Comparison of ENCODE assay signal across 14 cellular contexts in the genomic region with DNA sequence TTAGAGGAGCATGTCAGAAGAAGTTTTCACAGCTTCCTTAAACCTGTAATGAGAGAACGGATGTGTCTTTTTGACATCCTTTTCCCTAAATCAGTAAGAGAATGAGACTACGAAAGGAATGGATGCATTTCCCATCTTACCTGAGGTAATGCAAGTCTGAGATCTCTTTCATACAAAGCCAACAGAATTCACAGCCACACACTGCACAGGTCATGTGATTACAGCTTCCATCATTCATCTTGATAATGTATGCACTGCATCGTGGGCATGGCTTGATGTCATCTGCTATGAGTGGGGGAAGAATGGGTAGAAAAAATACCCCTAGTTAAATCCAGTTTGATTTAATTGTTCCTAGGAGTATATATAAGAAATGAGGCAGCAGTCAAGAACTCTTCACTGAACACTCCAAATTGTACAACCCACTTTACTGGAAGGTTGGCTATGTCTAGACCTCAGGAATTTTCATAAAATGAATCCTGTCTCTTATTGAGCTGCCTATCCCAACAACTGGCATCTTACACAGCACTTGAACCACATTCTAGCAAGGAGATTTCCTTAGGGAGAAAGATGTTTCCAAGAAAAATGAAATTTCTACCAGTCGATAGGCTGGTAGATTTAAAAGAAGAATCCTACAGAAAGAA. TPM values are rescaled to one million over a fixed set of nuclear protein-coding genes. Genes with fewer than 3 reads are reported as not detected.
DNase-seq lines count a peak whose midpoint lies in the region; ATAC-seq, FAIRE-seq and TF ChIP-seq lines count a peak whose summit lies in the region.
"Had no signal": no experiment of that assay in that cellular context is flagged by ENCODE, and none has a peak within 500 bp of the region (broad histone marks: within the 10 kb centered on the region; RNA-seq: fewer than 3 reads in every experiment).

No MANE protein-coding gene starts in this region.

- no peak for TF ChIP-seq CTCF in HEK293 (tag by site-specific recombination; IDR thresholded peaks at IDR 0.05)
- no peak for TF ChIP-seq CTCF in K562 (IDR thresholded peaks at IDR 0.05 in 2 of 3, conservative IDR thresholded peaks at IDR 0.05 in 1 of 3; ENCODE audit: insufficient read depth in 2 of 3, low read depth in 1 of 3, low read length in 3 of 3)
- no peak for TF ChIP-seq CTCF in tibial artery (IDR thresholded peaks at IDR 0.05)
- no peak for TF ChIP-seq CTCF in HFFc6 (IDR thresholded peaks at IDR 0.05)

- H3K27me3 Mint-ChIP-seq in effector memory CD8-positive, alpha-beta T cell, result no peaks in the 10 kb centered on the region
- no peaks in the 10 kb centered on the region for H3K27me3 Mint-ChIP-seq in HFFc6 (ENCODE audit: insufficient read depth)
- H3K27me3 Mint-ChIP-seq: naive thymus-derived CD4-positive, alpha-beta T cell; progenitor cell of endocrine pancreas; T-cell had no signal

- no peak overlapping the region for H4K5ac ChIP-seq in mesendoderm (ENCODE audit: low read length)

- no peaks in the 10 kb centered on the region for H3K79me1 ChIP-seq in mesendoderm (ENCODE audit: low read length)

- H2BK5ac ChIP-seq in mesendoderm (ENCODE audit: low read length), result no peak overlapping the region

- no peak overlapping the region for H3K4me2 ChIP-seq in K562 (ENCODE audit: insufficient read depth, low read length)
- no peak overlapping the region for H3K4me2 ChIP-seq in mesendoderm (ENCODE audit: low read length)

- H3K9me1 ChIP-seq in K562 (ENCODE audit: control insufficient read depth, insufficient read depth, low read length), result no peaks in the 10 kb centered on the region

- no peak for FAIRE-seq in K562 (lab: Jason Lieb, UNC)

- H3K9ac ChIP-seq in K562 (ENCODE audit: insufficient read depth in 1 of 2, low read depth in 2 of 2, low read length in 2 of 2), result no peak overlapping the region
- no peak overlapping the region for H3K9ac ChIP-seq in mesendoderm (ENCODE audit: low read length)

- no peak for TF ChIP-seq POLR2A in K562 (conservative IDR thresholded peaks at IDR 0.05)

- H3K9me3 ChIP-seq in HEK293 (ENCODE audit: control insufficient read depth, insufficient read depth, low read depth, low read length) (no peaks in the 10 kb centered on the region), K562 (replicated peaks; ENCODE audit: control insufficient read depth, insufficient read depth, low read depth, low read length) (no peaks in the 10 kb centered on the region), tibial artery (no peaks in the 10 kb centered on the region)
- H3K9me3 ChIP-seq: BE2C had no signal

- no peaks in the 10 kb centered on the region for H3K9me3 Mint-ChIP-seq in effector memory CD8-positive, alpha-beta T cell
- H3K9me3 Mint-ChIP-seq in HFFc6, result no peaks in the 10 kb centered on the region
- H3K9me3 Mint-ChIP-seq: naive thymus-derived CD4-positive, alpha-beta T cell; T-cell had no signal

- no peak overlapping the region for H3K56ac ChIP-seq in mesendoderm (ENCODE audit: low read length)

- no peak overlapping the region for H2AFZ ChIP-seq in K562 (ENCODE audit: low read depth, low read length)

- peak; percentile 53; the same call in 2 of the 3 replicates for ATAC-seq in K562
- no peak for ATAC-seq in effector memory CD8-positive, alpha-beta T cell (replicated peaks)
- no peak for ATAC-seq in HG02623 (IDR thresholded peaks at IDR 0.05; ENCODE audit: unreplicated experiment)
- ATAC-seq: naive thymus-derived CD4-positive, alpha-beta T cell; T-cell had no signal

- POLR2A ChIA-PET in HEK293 (lab: Yijun Ruan, JAX) (interaction anchor here (1.0 kb wide), 1 partner anchor 17 kb away, joined by 7 read pairs; a partner anchor contains a TSS), K562 (lab: Yijun Ruan, JAX) (interaction anchor here (0.5 to 1.5 kb wide), 7 partner anchors 8 to 87 kb away, joined by 3 to 7 read pairs (median 4); no protein-coding TSS in a partner anchor)

- H3K4me3 ChIP-seq in HEK293 (ENCODE audit: low read depth, low read length) (no peak overlapping the region), K562 (no peak overlapping the region), mesendoderm (ENCODE audit: low read length) (no peak overlapping the region), tibial artery (no peak overlapping the region)

- H3K4me1 ChIP-seq in HEK293 (ENCODE audit: control insufficient read depth, insufficient read depth, low read length) (peaks cover 8% of the 10 kb centered on the region; the same call in 1 of the 2 replicates), K562 (replicated peaks in 1 of 2; ENCODE audit: control insufficient read depth in 2 of 2, insufficient read depth in 2 of 2, low read length in 2 of 2) (peaks cover 0 to 3% of the 10 kb centered on the region in 2 experiments; a peak in 2 of 5 replicates), mesendoderm (ENCODE audit: control insufficient read depth, low read depth, low read length) (no peaks in the 10 kb centered on the region), tibial artery (peaks cover 0 to 64% (median 40%) of the 10 kb centered on the region in 4 donors)
- H3K4me1 ChIP-seq: BE2C had no signal

- TF ChIP-seq RAD21 in K562 (CRISPR knock-in tag; conservative IDR thresholded peaks at IDR 0.05 in 1 of 2, IDR thresholded peaks at IDR 0.05 in 1 of 2), result no peak

- H2BK120ac ChIP-seq in mesendoderm (ENCODE audit: low read depth, low read length), result peak overlapping the region; percentile 45

- H3K4ac ChIP-seq in mesendoderm (ENCODE audit: low read depth, low read length), result no peak overlapping the region

- H3K27me3 ChIP-seq in K562 (ENCODE audit: control insufficient read depth in 2 of 2, insufficient read depth in 2 of 2, low read length in 2 of 2) (no peaks in the 10 kb centered on the region), mesendoderm (ENCODE audit: insufficient read depth, low read length, poor library complexity) (no peaks in the 10 kb centered on the region), tibial artery (no peaks in the 10 kb centered on the region)
- H3K27me3 ChIP-seq: BE2C had no signal

- 59% methylated on average over 4 of the region's 4 CpGs for WGBS in K562 (ENCODE audit: insufficient coverage, low coverage, missing lambda C conversion rate)
- no CpG with 5 or more reads among the region's 4 CpGs for WGBS in mesendoderm (ENCODE audit: extremely low coverage, insufficient coverage, low lambda C conversion rate)

- H2AK5ac ChIP-seq in mesendoderm (ENCODE audit: low read length), result no peak overlapping the region

- in situ Hi-C loops in K562 (cut with MboI), result no loop called here

- H4K8ac ChIP-seq in mesendoderm (ENCODE audit: low read depth, low read length), result no peak overlapping the region

- CTCF ChIA-PET in HEK293 (lab: Yijun Ruan, JAX), result interaction anchor here (0.6 to 1.1 kb wide), 3 partner anchors 60 to 108 kb away, joined by 3 to 5 read pairs (median 3); no protein-coding TSS in a partner anchor
- CTCF ChIA-PET in K562 (lab: Yijun Ruan, JAX; ENCODE audit: low intra/inter-chr PET ratio), result no interaction called here

- no peak for TF ChIP-seq EP300 in K562 (IDR thresholded peaks at IDR 0.05; ENCODE audit: low read length)

- peaks cover 79% of the 10 kb centered on the region for H3K36me3 Mint-ChIP-seq in effector memory CD8-positive, alpha-beta T cell (ENCODE audit: insufficient read depth)
- peaks cover 14% of the 10 kb centered on the region for H3K36me3 Mint-ChIP-seq in HFFc6 (ENCODE audit: low read depth)

- BruUV-seq in K562 (replicated peaks; lab: Mats Ljungman, UMichigan), result no TSS peak

- H3K27ac ChIP-seq in HEK293 (ENCODE audit: extremely low read depth, low read depth, low read length) (no peak overlapping the region), K562 (ENCODE audit: extremely low read depth, low read depth, low read length) (no peak overlapping the region), mesendoderm (ENCODE audit: low read depth, low read length) (no peak overlapping the region), tibial artery (peak overlapping the region; percentile 68 to 78)

- DNase-seq in K562 (ENCODE audit: extremely low read depth in 1 of 4, low spot score in 3 of 4) (no peak), mesendoderm (no peak), tibial artery (no peak), SKM-1 (lab: John Stamatoyannopoulos, UW; ENCODE audit: unreplicated experiment) (no peak), HFFc6 (no peak)
- DNase-seq in effector memory CD8-positive, alpha-beta T cell, result no peak
- DNase-seq: activated CD4-positive, CD25-positive, alpha-beta regulatory T cell; activated gamma-delta T cell; BE2C; naive thymus-derived CD4-positive, alpha-beta T cell; T-cell had no signal

- H3K27ac Mint-ChIP-seq in effector memory CD8-positive, alpha-beta T cell, result no peak overlapping the region
- H3K27ac Mint-ChIP-seq in HFFc6, result no peak overlapping the region
- H3K27ac Mint-ChIP-seq: naive thymus-derived CD4-positive, alpha-beta T cell had no signal

- H4K20me1 ChIP-seq in K562 (replicated peaks; ENCODE audit: control insufficient read depth, insufficient read depth, low read length), result no peaks in the 10 kb centered on the region

- no peak overlapping the region for H2BK15ac ChIP-seq in mesendoderm (replicated peaks; ENCODE audit: low read depth)

- intact Hi-C loops in K562 (cut with micrococcal nuclease), result no loop called here
- intact Hi-C loops in tibial artery (cut with DNase I; ENCODE audit: low total_unique reads), result no loop called here

- H3K79me2 ChIP-seq in K562 (ENCODE audit: control insufficient read depth, insufficient read depth, low read length) (no peaks in the 10 kb centered on the region), mesendoderm (ENCODE audit: control insufficient read depth, insufficient read depth, low read length) (no peaks in the 10 kb centered on the region)

- peaks cover 18 to 45% of the 10 kb centered on the region in 2 experiments for H3K36me3 ChIP-seq in HEK293 (ENCODE audit: control insufficient read depth in 2 of 2, insufficient read depth in 1 of 2, low read length in 2 of 2)
- peaks cover 37% of the 10 kb centered on the region for H3K36me3 ChIP-seq in K562 (ENCODE audit: control insufficient read depth, insufficient read depth, low read length)
- no peaks in the 10 kb centered on the region for H3K36me3 ChIP-seq in mesendoderm (ENCODE audit: control insufficient read depth, insufficient read depth, low read length)
- H3K36me3 ChIP-seq in tibial artery, result peaks cover 12 to 33% (median 17%) of the 10 kb centered on the region in 3 donors
- H3K36me3 ChIP-seq: BE2C had no signal

- no peak overlapping the region for H3K18ac ChIP-seq in mesendoderm (ENCODE audit: low read length)

- no peak overlapping the region for H3K23ac ChIP-seq in mesendoderm (ENCODE audit: low read length)

- peaks cover 2 to 7% of the 10 kb centered on the region in 2 donors for H3K4me1 Mint-ChIP-seq in effector memory CD8-positive, alpha-beta T cell (ENCODE audit: low read depth in 2 of 2)
- H3K4me1 Mint-ChIP-seq in HFFc6 (ENCODE audit: low read depth), result peaks cover 20% of the 10 kb centered on the region

- H3K4me3 Mint-ChIP-seq in effector memory CD8-positive, alpha-beta T cell, result no peak overlapping the region
- H3K4me3 Mint-ChIP-seq in HFFc6, result no peak overlapping the region
- H3K4me3 Mint-ChIP-seq: naive thymus-derived CD4-positive, alpha-beta T cell; T-cell had no signal

RNA-seq across cellular contexts. Expression of a gene that starts 16.4 kb away (rescaled TPM):
- 7.2 and 10.6 TPM in 2 replicates for total RNA-seq in K562 (2011; cell fraction: chromatin; rRNA removed; ENCODE audit: low replicate concordance)
- 7.9 and 11.3 TPM in 2 replicates for total RNA-seq in K562 (2011; cell fraction: nucleolus; rRNA removed)
- total RNA-seq in K562 (2011; cell fraction: nucleoplasm; rRNA removed), result 6.7 and 7.8 TPM in 2 replicates
- 9.6 and 11.8 TPM in 2 replicates for total RNA-seq in K562 (2014; rRNA removed)
- 9.1 and 10.2 TPM in 2 replicates for total RNA-seq in K562 (2014; rRNA removed; fragmentation: Illumina TruSeq; extraction: Trizol)
- 10.5 and 10.9 TPM in 2 replicates for total RNA-seq in K562 (2015; rRNA removed; fragmentation: Illumina TruSeq; extraction: Trizol)
- total RNA-seq in K562 (2021), result 14.9 TPM in 2 replicates
- 10.2 and 14.3 TPM in 2 replicates for polyA plus RNA-seq in K562 (2011; rRNA removed)
- polyA plus RNA-seq in K562 (2011; cell fraction: cytosol; rRNA removed), result 9.9 and 11.1 TPM in 2 replicates
- 5.4 and 6.0 TPM in 2 replicates for polyA plus RNA-seq in K562 (2011; cell fraction: nucleus; rRNA removed)
- polyA plus RNA-seq in K562 (2012), result 12.3 and 15.2 TPM in 2 replicates
- 14.1 and 14.6 TPM in 2 replicates for polyA plus RNA-seq in K562 (2014; fragmentation: Illumina TruSeq; extraction: Trizol)
- polyA plus RNA-seq in K562 (2014; fragmentation: Nextera tagmentation; extraction: Ambion mirVana), result 1 to 10 TPM; 2.6 to 2.8 TPM
- 10.1 and 11.6 TPM in 2 replicates for polyA plus RNA-seq in K562 (2014; rRNA removed)
- polyA minus RNA-seq in K562 (2011; rRNA and poly(A)+ RNA removed), result 18.7 and 25.2 TPM in 2 replicates
- polyA minus RNA-seq in K562 (2011; cell fraction: cytosol; rRNA and poly(A)+ RNA removed), result 7.8 and 11.6 TPM in 2 replicates
- polyA minus RNA-seq in K562 (2011; cell fraction: nucleus; rRNA and poly(A)+ RNA removed), result 4.7 and 7.8 TPM in 2 replicates
- 6.6 TPM for polyA plus RNA-seq in mesendoderm (2013, experiment 1 of 2)
- 7.1 TPM for polyA plus RNA-seq in mesendoderm (2013, experiment 2 of 2)
- total RNA-seq in HFFc6 (2021; fragmentation: NEBNext Ultra II Directional; extraction: Animal tissue kit (Norgen Biotek cat#: 25700)), result 10 to 100 TPM in 3 of 6 experiments, 1 to 10 TPM in 3; 9.4 to 10.6 (median 9.9) TPM

RNA-seq across cellular contexts. Expression of a gene that starts 47.0 kb away (rescaled TPM):
- total RNA-seq in K562 (2011; cell fraction: chromatin; rRNA removed; ENCODE audit: low replicate concordance), result 2.4 and 10.2 TPM in 2 replicates
- total RNA-seq in K562 (2011; cell fraction: nucleolus; rRNA removed), result 19.3 and 19.7 TPM in 2 replicates
- 14.0 and 21.6 TPM in 2 replicates for total RNA-seq in K562 (2011; cell fraction: nucleoplasm; rRNA removed)
- 12.8 and 14.5 TPM in 2 replicates for total RNA-seq in K562 (2014; rRNA removed)
- 1.2 and 2.1 TPM in 2 replicates for total RNA-seq in K562 (2014; rRNA removed; fragmentation: Illumina TruSeq; extraction: Trizol)
- total RNA-seq in K562 (2015; rRNA removed; fragmentation: Illumina TruSeq; extraction: Trizol), result 3.8 TPM in 2 replicates
- total RNA-seq in K562 (2021), result 13.1 and 15.1 TPM in 2 replicates
- 16.2 and 31.0 TPM in 2 replicates for polyA plus RNA-seq in K562 (2011; rRNA removed)
- 75.0 and 104 TPM in 2 replicates for polyA plus RNA-seq in K562 (2011; cell fraction: cytosol; rRNA removed)
- 24.7 and 26.3 TPM in 2 replicates for polyA plus RNA-seq in K562 (2011; cell fraction: nucleus; rRNA removed)
- polyA plus RNA-seq in K562 (2012), result 26.4 and 45.9 TPM in 2 replicates
- 8.2 and 11.8 TPM in 2 replicates for polyA plus RNA-seq in K562 (2014; fragmentation: Illumina TruSeq; extraction: Trizol)
- polyA plus RNA-seq in K562 (2014; fragmentation: Nextera tagmentation; extraction: Ambion mirVana), result 1 to 10 TPM in 1 of 2 experiments, under 1 TPM in 1; 1.00 to 1.7 TPM
- 9.8 and 13.3 TPM in 2 replicates for polyA plus RNA-seq in K562 (2014; rRNA removed)
- 5.4 and 6.5 TPM in 2 replicates for polyA minus RNA-seq in K562 (2011; rRNA and poly(A)+ RNA removed)
- 8.6 and 15.1 TPM in 2 replicates for polyA minus RNA-seq in K562 (2011; cell fraction: cytosol; rRNA and poly(A)+ RNA removed)
- 4.2 TPM in 2 replicates for polyA minus RNA-seq in K562 (2011; cell fraction: nucleus; rRNA and poly(A)+ RNA removed)
- 8.4 TPM for polyA plus RNA-seq in mesendoderm (2013, experiment 1 of 2)
- polyA plus RNA-seq in mesendoderm (2013, experiment 2 of 2), result 8.0 TPM
- total RNA-seq in HFFc6 (2021; fragmentation: NEBNext Ultra II Directional; extraction: Animal tissue kit (Norgen Biotek cat#: 25700)), result 10 to 100 TPM; 23.4 to 31.4 (median 25.8) TPM
- total RNA-seq: naive thymus-derived CD4-positive, alpha-beta T cell had no signal
- polyA plus RNA-seq: naive thymus-derived CD4-positive, alpha-beta T cell had no signal

Comparison
In these comparisons a context has a peak if more than half of its experiments do, and no peak if none do; other contexts are left out.
1. H3K27ac ChIP-seq: peak in tibial artery (2 of 2); none in HEK293 (single experiment), K562 (single experiment) and mesendoderm (single experiment).